In genomic region chr6:133359256-133359655, GRCh38 we compare ENCODE assay signal across 21 cellular contexts.
"Had no signal": no experiment of that assay in that cellular context is flagged by ENCODE, and none has a peak within 500 bp of the region (broad histone marks: within the 10 kb centered on the region; RNA-seq: fewer than 3 reads in every experiment).

No MANE protein-coding gene starts in this region.

- DNase-seq: activated CD4-positive, alpha-beta T cell treated with anti-CD3 and anti-CD28 coated beads, Interleukin-2, amount 10 ng/mL, durations not matched to agents 24 days and 14 days; activated CD8-positive, alpha-beta T cell treated with anti-CD3 and anti-CD28 coated beads for 36 hours; activated naive CD4-positive, alpha-beta T cell; activated naive CD8-positive, alpha-beta T cell treated with anti-CD3 and anti-CD28 coated beads for 36 hours; activated T-cell treated with anti-CD3 and anti-CD28 coated beads, Interleukin-2, amount 50 U/mL, for 1 hour; cortex of kidney; heart left ventricle; mesendoderm; natural killer cell; retina; stimulated activated CD4-positive, alpha-beta T cell treated with anti-CD3 and anti-CD28 coated beads, Interleukin-4, amount 100 ng/mL, for 4 hours; stimulated activated naive B cell treated with anti-CD40 and anti-IgM and Interleukin-4, amounts not matched to agents 10 μg/mL and 1 μg/mL and 100 μg/mL, for 72 hours; T-cell; T-helper 9 cell; upper lobe of right lung had no signal

- H3K4me3 Mint-ChIP-seq: activated CD4-positive, alpha-beta T cell treated with anti-CD3 and anti-CD28 coated beads, Interleukin-2, amount 10 ng/mL, durations not matched to agents 24 days and 14 days; activated CD8-positive, alpha-beta T cell treated with anti-CD3 and anti-CD28 coated beads for 36 hours; activated naive CD8-positive, alpha-beta T cell treated with anti-CD3 and anti-CD28 coated beads for 36 hours; activated T-helper 17 cell treated with anti-CD3 and anti-CD28 coated beads, Interleukin-2, amount 50 U/mL, for 72 hours; natural killer cell; stimulated activated naive B cell treated with anti-CD40 and anti-IgM and Interleukin-4, amounts not matched to agents 10 μg/mL and 1 μg/mL and 100 μg/mL, for 72 hours; T-cell had no signal

- ATAC-seq: activated CD8-positive, alpha-beta T cell treated with anti-CD3 and anti-CD28 coated beads for 36 hours; activated T-helper 17 cell treated with anti-CD3 and anti-CD28 coated beads, Interleukin-2, amount 50 U/mL, for 72 hours; esophagus mucosa; gastroesophageal sphincter; natural killer cell; stimulated activated naive B cell treated with anti-CD40 and anti-IgM and Interleukin-4, amounts not matched to agents 10 μg/mL and 1 μg/mL and 100 μg/mL, for 72 hours; T-cell; upper lobe of right lung had no signal

- H3K4me3 ChIP-seq: gastroesophageal sphincter, skin epidermis, thoracic aorta, upper lobe of right lung had no signal

- H3K27ac ChIP-seq: gastroesophageal sphincter, neutrophil, skin epidermis, thoracic aorta, upper lobe of right lung had no signal

- H3K36me3 Mint-ChIP-seq: activated naive CD8-positive, alpha-beta T cell treated with anti-CD3 and anti-CD28 coated beads for 36 hours; natural killer cell; stimulated activated naive B cell treated with anti-CD40 and anti-IgM and Interleukin-4, amounts not matched to agents 10 μg/mL and 1 μg/mL and 100 μg/mL, for 72 hours; T-cell had no signal

- H3K36me3 ChIP-seq: gastroesophageal sphincter, heart left ventricle, neutrophil, thoracic aorta, upper lobe of right lung had no signal

- H3K27me3 ChIP-seq: gastroesophageal sphincter, heart left ventricle, neutrophil, upper lobe of right lung had no signal

- H3K9me3 ChIP-seq: gastroesophageal sphincter, heart left ventricle, neutrophil, thoracic aorta, upper lobe of right lung had no signal

- H3K27ac Mint-ChIP-seq: activated CD4-positive, alpha-beta T cell treated with anti-CD3 and anti-CD28 coated beads, Interleukin-2, amount 10 ng/mL, durations not matched to agents 24 days and 14 days; activated CD8-positive, alpha-beta T cell treated with anti-CD3 and anti-CD28 coated beads for 36 hours; activated naive CD8-positive, alpha-beta T cell treated with anti-CD3 and anti-CD28 coated beads for 36 hours; activated T-helper 17 cell treated with anti-CD3 and anti-CD28 coated beads, Interleukin-2, amount 50 U/mL, for 72 hours; natural killer cell; stimulated activated naive B cell treated with anti-CD40 and anti-IgM and Interleukin-4, amounts not matched to agents 10 μg/mL and 1 μg/mL and 100 μg/mL, for 72 hours; T-cell had no signal

- H3K4me1 ChIP-seq: gastroesophageal sphincter, upper lobe of right lung had no signal

- H3K27me3 Mint-ChIP-seq: activated CD4-positive, alpha-beta T cell treated with anti-CD3 and anti-CD28 coated beads, Interleukin-2, amount 10 ng/mL, durations not matched to agents 24 days and 14 days; activated T-helper 17 cell treated with anti-CD3 and anti-CD28 coated beads, Interleukin-2, amount 50 U/mL, for 72 hours had no signal

- H3K4me1 Mint-ChIP-seq: activated CD4-positive, alpha-beta T cell treated with anti-CD3 and anti-CD28 coated beads, Interleukin-2, amount 10 ng/mL, durations not matched to agents 24 days and 14 days; activated naive CD8-positive, alpha-beta T cell treated with anti-CD3 and anti-CD28 coated beads for 36 hours; activated T-helper 17 cell treated with anti-CD3 and anti-CD28 coated beads, Interleukin-2, amount 50 U/mL, for 72 hours; natural killer cell; stimulated activated naive B cell treated with anti-CD40 and anti-IgM and Interleukin-4, amounts not matched to agents 10 μg/mL and 1 μg/mL and 100 μg/mL, for 72 hours; T-cell had no signal

- H3K9me3 Mint-ChIP-seq: activated CD4-positive, alpha-beta T cell treated with anti-CD3 and anti-CD28 coated beads, Interleukin-2, amount 10 ng/mL, durations not matched to agents 24 days and 14 days; activated CD8-positive, alpha-beta T cell treated with anti-CD3 and anti-CD28 coated beads for 36 hours; activated T-helper 17 cell treated with anti-CD3 and anti-CD28 coated beads, Interleukin-2, amount 50 U/mL, for 72 hours; T-cell had no signal
